ENCODE assay signal across 2 cellular contexts in the genomic region with DNA sequence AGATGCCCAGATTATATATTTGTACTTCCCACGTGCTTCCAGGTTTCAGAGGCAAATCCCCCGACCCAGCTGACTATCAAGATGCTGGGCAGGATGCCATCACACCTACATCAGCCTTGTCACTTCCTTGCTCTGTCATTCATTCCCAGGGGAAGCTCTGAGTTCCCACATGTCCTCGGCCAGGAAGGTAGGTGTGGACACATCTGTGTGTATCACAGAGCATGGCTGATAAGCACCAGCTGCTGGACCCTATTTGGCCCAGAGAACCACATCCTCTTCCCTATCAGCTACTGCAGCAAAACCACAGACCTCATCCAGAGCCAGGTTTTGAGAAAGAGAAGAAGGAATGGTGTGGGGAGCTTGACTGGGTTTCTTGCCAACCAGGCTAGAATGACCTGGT.
TF ChIP-seq lines count a peak whose summit lies in the region.

No MANE protein-coding gene starts in this region.

TF ChIP-seq in IMR-90, 13 proteins besides CTCF, POLR2A, EP300 and RAD21:
- no peak for TF ChIP-seq CEBPB (IDR thresholded peaks at IDR 0.05; ENCODE audit: low read depth, low read length)
- TF ChIP-seq, protein P1, sequence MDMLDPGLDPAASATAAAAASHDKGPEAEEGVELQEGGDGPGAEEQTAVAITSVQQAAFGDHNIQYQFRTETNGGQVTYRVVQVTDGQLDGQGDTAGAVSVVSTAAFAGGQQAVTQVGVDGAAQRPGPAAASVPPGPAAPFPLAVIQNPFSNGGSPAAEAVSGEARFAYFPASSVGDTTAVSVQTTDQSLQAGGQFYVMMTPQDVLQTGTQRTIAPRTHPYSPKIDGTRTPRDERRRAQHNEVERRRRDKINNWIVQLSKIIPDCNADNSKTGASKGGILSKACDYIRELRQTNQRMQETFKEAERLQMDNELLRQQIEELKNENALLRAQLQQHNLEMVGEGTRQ (IDR thresholded peaks at IDR 0.05; ENCODE audit: low read depth, low read length), result no peak
- no peak for TF ChIP-seq MXI1 (IDR thresholded peaks at IDR 0.05; ENCODE audit: borderline replicate concordance, low read depth, low read length)
- TF ChIP-seq, protein P2, sequence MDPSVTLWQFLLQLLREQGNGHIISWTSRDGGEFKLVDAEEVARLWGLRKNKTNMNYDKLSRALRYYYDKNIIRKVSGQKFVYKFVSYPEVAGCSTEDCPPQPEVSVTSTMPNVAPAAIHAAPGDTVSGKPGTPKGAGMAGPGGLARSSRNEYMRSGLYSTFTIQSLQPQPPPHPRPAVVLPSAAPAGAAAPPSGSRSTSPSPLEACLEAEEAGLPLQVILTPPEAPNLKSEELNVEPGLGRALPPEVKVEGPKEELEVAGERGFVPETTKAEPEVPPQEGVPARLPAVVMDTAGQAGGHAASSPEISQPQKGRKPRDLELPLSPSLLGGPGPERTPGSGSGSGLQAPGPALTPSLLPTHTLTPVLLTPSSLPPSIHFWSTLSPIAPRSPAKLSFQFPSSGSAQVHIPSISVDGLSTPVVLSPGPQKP (IDR thresholded peaks at IDR 0.05; ENCODE audit: borderline replicate concordance, low read depth, low read length), result no peak
- no peak for TF ChIP-seq CHD1 (IDR thresholded peaks at IDR 0.05; ENCODE audit: low read depth, low read length)
- TF ChIP-seq RFX5 (IDR thresholded peaks at IDR 0.05; ENCODE audit: low read depth, low read length), result no peak
- TF ChIP-seq SMC3 (IDR thresholded peaks at IDR 0.05; ENCODE audit: low read depth, low read length), result no peak
- TF ChIP-seq RCOR1 (IDR thresholded peaks at IDR 0.05; ENCODE audit: insufficient replicate concordance, low read length), result no peak
- no peak for TF ChIP-seq FOS (IDR thresholded peaks at IDR 0.05; ENCODE audit: low read depth, low read length)
- TF ChIP-seq BHLHE40 (IDR thresholded peaks at IDR 0.05; ENCODE audit: low read depth, low read length), result no peak
- no peak for TF ChIP-seq MAFK (IDR thresholded peaks at IDR 0.05; ENCODE audit: low read depth, low read length)
- no peak for TF ChIP-seq NFE2L2 (IDR thresholded peaks at IDR 0.05; ENCODE audit: low read depth, low read length)
- TF ChIP-seq MAZ (IDR thresholded peaks at IDR 0.05; ENCODE audit: borderline replicate concordance, low read depth, low read length), result no peak

TF ChIP-seq in endothelial cell of umbilical vein, 7 proteins besides CTCF, POLR2A, EP300 and RAD21:
- TF ChIP-seq GATA2 (IDR thresholded peaks at IDR 0.05; ENCODE audit: insufficient read depth, insufficient read length, low read depth, low read length) (peak; percentile 42), MYC (IDR thresholded peaks at IDR 0.05; ENCODE audit: low read depth, low read length) (no peak), JUN (IDR thresholded peaks at IDR 0.05; ENCODE audit: borderline replicate concordance, insufficient read depth, insufficient read length, low read depth) (no peak)
TF ChIP-seq in endothelial cell of umbilical vein: peak in this region for 1.
